In the genomic region with DNA sequence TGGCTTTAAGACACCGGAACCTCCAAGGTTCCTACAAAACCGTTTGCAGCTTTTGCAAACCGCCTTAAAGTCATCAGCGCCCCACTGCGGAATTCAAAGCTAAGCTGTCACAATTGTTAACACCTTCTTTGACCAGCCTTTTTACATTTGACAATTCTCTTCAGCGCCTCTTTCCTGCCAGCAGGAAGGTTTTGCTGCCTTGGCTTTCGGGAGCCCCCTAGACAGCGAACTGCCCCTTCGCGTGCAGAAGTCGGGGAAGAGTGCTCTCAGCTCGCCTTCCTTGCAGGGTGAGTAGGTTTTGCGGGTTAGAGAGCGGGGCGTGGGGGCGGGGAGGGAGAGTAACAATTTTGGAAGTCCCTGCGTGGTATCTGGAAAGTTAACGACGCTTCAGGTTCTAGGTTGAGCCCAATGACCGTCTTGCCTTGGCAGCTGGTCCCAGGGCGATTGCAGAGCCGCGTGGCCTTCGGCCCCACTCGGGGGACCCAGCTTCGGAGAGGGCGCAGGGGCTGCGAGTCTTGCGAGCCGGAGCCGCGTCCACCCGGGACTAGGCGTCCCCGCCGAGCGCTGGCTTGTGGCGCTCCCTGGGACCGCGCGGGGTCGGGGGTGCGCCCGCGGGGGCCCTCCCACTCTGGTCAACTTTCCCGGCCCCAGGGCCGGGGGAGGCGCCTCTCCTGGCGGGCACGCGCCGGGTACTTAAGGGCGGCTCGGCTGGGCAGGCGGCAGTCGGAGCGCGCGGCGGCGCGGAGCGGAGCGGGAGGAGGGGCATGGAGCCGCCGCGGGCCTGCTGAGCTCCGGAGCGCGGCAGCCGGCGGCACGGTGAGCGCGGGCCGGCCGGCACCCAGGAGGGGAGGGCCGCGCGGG, we compare ENCODE assay signal across 8 cellular contexts. TPM values are rescaled to one million over a fixed set of nuclear protein-coding genes. Genes with fewer than 3 reads are reported as not detected.
DNase-seq lines count a peak whose midpoint lies in the region; TF ChIP-seq lines count a peak whose summit lies in the region.

A gene with protein sequence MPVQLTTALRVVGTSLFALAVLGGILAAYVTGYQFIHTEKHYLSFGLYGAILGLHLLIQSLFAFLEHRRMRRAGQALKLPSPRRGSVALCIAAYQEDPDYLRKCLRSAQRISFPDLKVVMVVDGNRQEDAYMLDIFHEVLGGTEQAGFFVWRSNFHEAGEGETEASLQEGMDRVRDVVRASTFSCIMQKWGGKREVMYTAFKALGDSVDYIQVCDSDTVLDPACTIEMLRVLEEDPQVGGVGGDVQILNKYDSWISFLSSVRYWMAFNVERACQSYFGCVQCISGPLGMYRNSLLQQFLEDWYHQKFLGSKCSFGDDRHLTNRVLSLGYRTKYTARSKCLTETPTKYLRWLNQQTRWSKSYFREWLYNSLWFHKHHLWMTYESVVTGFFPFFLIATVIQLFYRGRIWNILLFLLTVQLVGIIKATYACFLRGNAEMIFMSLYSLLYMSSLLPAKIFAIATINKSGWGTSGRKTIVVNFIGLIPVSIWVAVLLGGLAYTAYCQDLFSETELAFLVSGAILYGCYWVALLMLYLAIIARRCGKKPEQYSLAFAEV (plus strand): TSS at position 153 of the 861 bp plus-strand sequence. CDS start 3,743 bp downstream, outside the sequence.

- TF ChIP-seq EP300 in SK-N-SH (IDR thresholded peaks at IDR 0.05; ENCODE audit: borderline replicate concordance in 1 of 2, low read depth in 1 of 2, low read length in 1 of 2), result no peak

- no peak for TF ChIP-seq CTCF in SK-N-SH (IDR thresholded peaks at IDR 0.05)
- peak; percentile 56 for TF ChIP-seq CTCF in kidney epithelial cell (IDR thresholded peaks at IDR 0.05; ENCODE audit: insufficient read depth, low read length, poor library complexity, severe bottlenecking)
- no peak for TF ChIP-seq CTCF in spleen (IDR thresholded peaks at IDR 0.05 in 8 of 11, conservative IDR thresholded peaks at IDR 0.05 in 3 of 11)

- DNase-seq in NCI-H2196 (lab: John Stamatoyannopoulos, UW; ENCODE audit: unreplicated experiment) (peak; percentile 52), NCI-H2196 treated with DMSO at 0.1 percent for 48 hours (lab: John Stamatoyannopoulos, UW; ENCODE audit: unreplicated experiment) (no peak), HuH-7.5 (ENCODE audit: low spot score) (peak; percentile 84), SK-N-SH (peak; percentile 90), cerebellum (ENCODE audit: low spot score) (peak; percentile 31), kidney epithelial cell (ENCODE audit: low read depth) (peak; percentile 48), spleen (peak; percentile 78), SHP77 treated with DMSO at 0.1 percent for 48 hours (lab: John Stamatoyannopoulos, UW) (no peak)

- H3K9me2 ChIP-seq in SK-N-SH, result no peaks in the 10 kb centered on the region

- no peaks in the 10 kb centered on the region for H4K20me1 ChIP-seq in SK-N-SH (ENCODE audit: insufficient read depth)

- H3K36me3 ChIP-seq in SK-N-SH (replicated peaks in 1 of 2; ENCODE audit: control insufficient read depth in 1 of 2, insufficient read depth in 2 of 2, low read length in 1 of 2) (peaks cover 2 to 6% of the 10 kb centered on the region in 2 experiments), kidney epithelial cell (ENCODE audit: control insufficient read depth, insufficient read depth, low read length) (no peaks in the 10 kb centered on the region), spleen (peaks cover 0 to 23% (median 16%) of the 10 kb centered on the region in 6 donors)

- H3K27me3 ChIP-seq in SK-N-SH (ENCODE audit: insufficient read depth), result no peaks in the 10 kb centered on the region
- no peaks in the 10 kb centered on the region for H3K27me3 ChIP-seq in kidney epithelial cell (ENCODE audit: control insufficient read depth, insufficient read depth, low read length)
- H3K27me3 ChIP-seq in spleen (replicated peaks in 1 of 7), result peaks cover 3 to 63% (median 35%) of the 10 kb centered on the region in 7 donors

- 16% methylated on average over 43 of the region's 80 CpGs for WGBS in SK-N-SH (ENCODE audit: low lambda C conversion rate)
- 0 to 1% (median 0%) methylated on average over 39 to 80 of the region's 80 CpGs for WGBS in spleen, 5 donors

- H3K4me2 ChIP-seq in SK-N-SH, result peak within 1 kb of the TSS; percentile 97

- peak within 1 kb of the TSS; percentile 60 for H3K9ac ChIP-seq in SK-N-SH

- TF ChIP-seq POLR2A in spleen (IDR thresholded peaks at IDR 0.05), result no peak

- no peaks in the 10 kb centered on the region for H3K79me2 ChIP-seq in SK-N-SH (ENCODE audit: insufficient read depth)

- H3K4me1 ChIP-seq in SK-N-SH (ENCODE audit: control insufficient read depth in 1 of 2, insufficient read depth in 2 of 2, low read depth in 1 of 2, low read length in 1 of 2) (peaks cover 8 to 18% of the 10 kb centered on the region in 2 experiments; a peak in 3 of 4 replicates), spleen (peaks cover 19 to 38% (median 27%) of the 10 kb centered on the region in 6 donors)

- peak within 1 kb of the TSS; percentile 88; the same call in 1 of the 2 replicates for H2AFZ ChIP-seq in SK-N-SH (ENCODE audit: low read depth)

- POLR2A ChIA-PET in SK-N-SH (lab: Yijun Ruan, JAX), result interaction anchor here (0.6 kb wide), 1 partner anchor 262 kb away, joined by 3 read pairs; no protein-coding TSS in a partner anchor

- H3F3A ChIP-seq in SK-N-SH (replicated peaks; ENCODE audit: insufficient read depth), result peaks cover 3% of the 10 kb centered on the region

- H3K27ac ChIP-seq in SK-N-SH (ENCODE audit: low read depth in 2 of 2, low read length in 1 of 2) (no peak within 1 kb of the TSS), spleen (no peak within 1 kb of the TSS)

- CTCF ChIA-PET in SK-N-SH (lab: Yijun Ruan, JAX), result interaction anchor here (0.9 to 2.2 kb wide), 13 partner anchors 8 to 577 kb away, joined by 3 to 18 read pairs (median 5); no protein-coding TSS in a partner anchor

- H3K9me3 ChIP-seq in SK-N-SH (no peaks in the 10 kb centered on the region), spleen (no peaks in the 10 kb centered on the region)

- TF ChIP-seq RAD21 in SK-N-SH (IDR thresholded peaks at IDR 0.05; ENCODE audit: low read length), result peak; percentile 62

- H3K4me3 ChIP-seq in SK-N-SH (ENCODE audit: low read depth in 2 of 2, low read length in 1 of 2), result peak within 1 kb of the TSS; percentile 67 to 76
- H3K4me3 ChIP-seq in kidney epithelial cell (ENCODE audit: low read depth, low read length), result peak within 1 kb of the TSS; percentile 69
- peak within 1 kb of the TSS; percentile 33 to 72 (median 46) for H3K4me3 ChIP-seq in spleen

- intact Hi-C loops in spleen (cut with DNase I; ENCODE audit: low total_unique reads), result no loop called here

TF ChIP-seq in SK-N-SH, 30 proteins besides CTCF, POLR2A, EP300 and RAD21 (continues in another document):
- TF ChIP-seq RFX5 (IDR thresholded peaks at IDR 0.05; ENCODE audit: low read length) (no peak), SIN3A (IDR thresholded peaks at IDR 0.05; ENCODE audit: borderline replicate concordance, low read depth, low read length) (no peak), ELF1 (IDR thresholded peaks at IDR 0.05) (no peak), FOXJ3 (CRISPR knock-in tag; IDR thresholded peaks at IDR 0.05) (no peak), GATA2 (CRISPR knock-in tag; IDR thresholded peaks at IDR 0.05) (no peak), MXI1 (IDR thresholded peaks at IDR 0.05; ENCODE audit: low read depth, low read length) (no peak), TAF1 (IDR thresholded peaks at IDR 0.05; ENCODE audit: borderline replicate concordance, low read depth, low read length) (peak; percentile 61; the same call in 1 of the 2 replicates), RCOR1 (IDR thresholded peaks at IDR 0.05; ENCODE audit: low read length) (no peak), RXRA (IDR thresholded peaks at IDR 0.05; ENCODE audit: borderline replicate concordance, low read depth) (no peak), POLR2AphosphoS5 (IDR thresholded peaks at IDR 0.05; ENCODE audit: low read depth, low read length) (peak; percentile 83), TEAD4 (IDR thresholded peaks at IDR 0.05; ENCODE audit: borderline replicate concordance, insufficient read depth) (no peak)
- TF ChIP-seq, protein P1, sequence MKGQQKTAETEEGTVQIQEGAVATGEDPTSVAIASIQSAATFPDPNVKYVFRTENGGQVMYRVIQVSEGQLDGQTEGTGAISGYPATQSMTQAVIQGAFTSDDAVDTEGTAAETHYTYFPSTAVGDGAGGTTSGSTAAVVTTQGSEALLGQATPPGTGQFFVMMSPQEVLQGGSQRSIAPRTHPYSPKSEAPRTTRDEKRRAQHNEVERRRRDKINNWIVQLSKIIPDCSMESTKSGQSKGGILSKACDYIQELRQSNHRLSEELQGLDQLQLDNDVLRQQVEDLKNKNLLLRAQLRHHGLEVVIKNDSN (IDR thresholded peaks at IDR 0.05; ENCODE audit: borderline replicate concordance, low read depth), result no peak
- TF ChIP-seq, protein P2, sequence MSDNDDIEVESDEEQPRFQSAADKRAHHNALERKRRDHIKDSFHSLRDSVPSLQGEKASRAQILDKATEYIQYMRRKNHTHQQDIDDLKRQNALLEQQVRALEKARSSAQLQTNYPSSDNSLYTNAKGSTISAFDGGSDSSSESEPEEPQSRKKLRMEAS (IDR thresholded peaks at IDR 0.05; ENCODE audit: low read depth), result no peak
- TF ChIP-seq, protein P3, sequence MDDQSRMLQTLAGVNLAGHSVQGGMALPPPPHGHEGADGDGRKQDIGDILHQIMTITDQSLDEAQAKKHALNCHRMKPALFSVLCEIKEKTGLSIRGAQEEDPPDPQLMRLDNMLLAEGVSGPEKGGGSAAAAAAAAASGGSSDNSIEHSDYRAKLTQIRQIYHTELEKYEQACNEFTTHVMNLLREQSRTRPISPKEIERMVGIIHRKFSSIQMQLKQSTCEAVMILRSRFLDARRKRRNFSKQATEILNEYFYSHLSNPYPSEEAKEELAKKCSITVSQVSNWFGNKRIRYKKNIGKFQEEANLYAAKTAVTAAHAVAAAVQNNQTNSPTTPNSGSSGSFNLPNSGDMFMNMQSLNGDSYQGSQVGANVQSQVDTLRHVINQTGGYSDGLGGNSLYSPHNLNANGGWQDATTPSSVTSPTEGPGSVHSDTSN (IDR thresholded peaks at IDR 0.05), result no peak
- TF ChIP-seq, protein P4, sequence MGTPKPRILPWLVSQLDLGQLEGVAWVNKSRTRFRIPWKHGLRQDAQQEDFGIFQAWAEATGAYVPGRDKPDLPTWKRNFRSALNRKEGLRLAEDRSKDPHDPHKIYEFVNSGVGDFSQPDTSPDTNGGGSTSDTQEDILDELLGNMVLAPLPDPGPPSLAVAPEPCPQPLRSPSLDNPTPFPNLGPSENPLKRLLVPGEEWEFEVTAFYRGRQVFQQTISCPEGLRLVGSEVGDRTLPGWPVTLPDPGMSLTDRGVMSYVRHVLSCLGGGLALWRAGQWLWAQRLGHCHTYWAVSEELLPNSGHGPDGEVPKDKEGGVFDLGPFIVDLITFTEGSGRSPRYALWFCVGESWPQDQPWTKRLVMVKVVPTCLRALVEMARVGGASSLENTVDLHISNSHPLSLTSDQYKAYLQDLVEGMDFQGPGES (IDR thresholded peaks at IDR 0.05; ENCODE audit: low read depth, low read length), result no peak

RNA-seq across cellular contexts. Expression of the gene that starts here (rescaled TPM):
- polyA plus RNA-seq in SK-N-SH (2012; rRNA removed) (38.7 and 52.4 TPM in 2 replicates), spleen (under 1 TPM; 0.54 to 0.96 (median 0.68) TPM)
- polyA plus RNA-seq in SK-N-SH (2012; cell fraction: cytosol; rRNA removed), result 26.0 and 37.9 TPM in 2 replicates
- polyA plus RNA-seq in SK-N-SH (2012; cell fraction: nucleus; rRNA removed), result 61.9 and 84.2 TPM in 2 replicates
- total RNA-seq in cerebellum (14.5 TPM), kidney epithelial cell (0.75 and 0.82 TPM in 2 replicates), spleen (1 to 10 TPM in 1 of 7 donors, under 1 TPM in 6; 0.51 to 2.0 (median 0.77) TPM)

Comparison
In these comparisons a context has a peak if more than half of its experiments do, and no peak if none do; other contexts are left out.
1. RNA of the gene that starts here (polyA plus RNA-seq): 26.0 to 84.2 TPM in SK-N-SH; 0.54 to 0.96 TPM in spleen; every median in the first group is over 10 times any median in the second.
2. DNase-seq: peak in NCI-H2196 (single experiment), HuH-7.5 (single experiment), SK-N-SH (single experiment), cerebellum (single experiment) and spleen (single experiment); none in NCI-H2196 treated with DMSO at 0.1 percent for 48 hours (single experiment) and SHP77 treated with DMSO at 0.1 percent for 48 hours (single experiment).
3. Peak in DNase-seq and H3K4me3 ChIP-seq in kidney epithelial cell; RNA of the gene not detected or under 1 TPM.
4. Peak in every context shown above with its lines, with median percentiles within 50 percentile points of each other: H3K4me3 ChIP-seq.